1 cellular context compared by ENCODE assay signal in the genomic region with DNA sequence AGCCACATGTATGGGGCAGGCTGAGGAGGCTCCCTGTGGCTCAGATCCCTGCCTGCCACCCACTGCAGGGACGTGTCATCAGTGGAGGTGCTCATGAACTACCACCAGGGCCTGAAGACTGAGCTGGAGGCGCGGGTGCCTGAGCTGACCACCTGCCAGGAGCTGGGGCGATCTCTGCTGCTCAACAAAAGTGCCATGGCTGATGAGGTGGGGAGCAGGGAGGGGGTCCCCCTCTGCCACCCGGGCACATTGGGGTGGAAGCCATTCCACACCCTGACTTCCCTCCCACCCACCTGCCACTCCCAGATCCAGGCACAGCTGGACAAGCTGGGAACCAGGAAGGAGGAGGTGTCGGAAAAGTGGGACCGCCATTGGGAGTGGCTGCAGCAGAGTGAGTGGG.
TF ChIP-seq lines count a peak whose summit lies in the region.

No MANE protein-coding gene starts in this region.

TF ChIP-seq in HEK293, 187 proteins besides CTCF, POLR2A, EP300 and RAD21 (continued from another document):
- no peak for TF ChIP-seq ZNF654 (tag by site-specific recombination; IDR thresholded peaks at IDR 0.05; ENCODE audit: low read depth)
- TF ChIP-seq EGR2 (tag by site-specific recombination; IDR thresholded peaks at IDR 0.05; ENCODE audit: low read depth), result peak; percentile 55
- TF ChIP-seq ZIC2 (tag by site-specific recombination; IDR thresholded peaks at IDR 0.05), result peak; percentile 43; the same call in 1 of the 2 replicates
- TF ChIP-seq GLI4 (tag by site-specific recombination; IDR thresholded peaks at IDR 0.05), result no peak
- no peak for TF ChIP-seq ZNF76 (tag by site-specific recombination; IDR thresholded peaks at IDR 0.05; ENCODE audit: borderline replicate concordance, low read depth)
- no peak for TF ChIP-seq MZF1 (tag by site-specific recombination; IDR thresholded peaks at IDR 0.05; ENCODE audit: borderline replicate concordance)
- peak; percentile 63 for TF ChIP-seq ZFHX2 (tag by site-specific recombination; conservative IDR thresholded peaks at IDR 0.05)
- no peak for TF ChIP-seq ZBTB6 (tag by site-specific recombination; IDR thresholded peaks at IDR 0.05)
- no peak for TF ChIP-seq ZNF791 (tag by site-specific recombination; IDR thresholded peaks at IDR 0.05)
- TF ChIP-seq ZNF596 (tag by site-specific recombination; IDR thresholded peaks at IDR 0.05), result no peak
- TF ChIP-seq, protein P1, sequence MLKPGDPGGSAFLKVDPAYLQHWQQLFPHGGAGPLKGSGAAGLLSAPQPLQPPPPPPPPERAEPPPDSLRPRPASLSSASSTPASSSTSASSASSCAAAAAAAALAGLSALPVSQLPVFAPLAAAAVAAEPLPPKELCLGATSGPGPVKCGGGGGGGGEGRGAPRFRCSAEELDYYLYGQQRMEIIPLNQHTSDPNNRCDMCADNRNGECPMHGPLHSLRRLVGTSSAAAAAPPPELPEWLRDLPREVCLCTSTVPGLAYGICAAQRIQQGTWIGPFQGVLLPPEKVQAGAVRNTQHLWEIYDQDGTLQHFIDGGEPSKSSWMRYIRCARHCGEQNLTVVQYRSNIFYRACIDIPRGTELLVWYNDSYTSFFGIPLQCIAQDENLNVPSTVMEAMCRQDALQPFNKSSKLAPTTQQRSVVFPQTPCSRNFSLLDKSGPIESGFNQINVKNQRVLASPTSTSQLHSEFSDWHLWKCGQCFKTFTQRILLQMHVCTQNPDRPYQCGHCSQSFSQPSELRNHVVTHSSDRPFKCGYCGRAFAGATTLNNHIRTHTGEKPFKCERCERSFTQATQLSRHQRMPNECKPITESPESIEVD (tag by site-specific recombination; IDR thresholded peaks at IDR 0.05), result no peak
- TF ChIP-seq, protein P2, sequence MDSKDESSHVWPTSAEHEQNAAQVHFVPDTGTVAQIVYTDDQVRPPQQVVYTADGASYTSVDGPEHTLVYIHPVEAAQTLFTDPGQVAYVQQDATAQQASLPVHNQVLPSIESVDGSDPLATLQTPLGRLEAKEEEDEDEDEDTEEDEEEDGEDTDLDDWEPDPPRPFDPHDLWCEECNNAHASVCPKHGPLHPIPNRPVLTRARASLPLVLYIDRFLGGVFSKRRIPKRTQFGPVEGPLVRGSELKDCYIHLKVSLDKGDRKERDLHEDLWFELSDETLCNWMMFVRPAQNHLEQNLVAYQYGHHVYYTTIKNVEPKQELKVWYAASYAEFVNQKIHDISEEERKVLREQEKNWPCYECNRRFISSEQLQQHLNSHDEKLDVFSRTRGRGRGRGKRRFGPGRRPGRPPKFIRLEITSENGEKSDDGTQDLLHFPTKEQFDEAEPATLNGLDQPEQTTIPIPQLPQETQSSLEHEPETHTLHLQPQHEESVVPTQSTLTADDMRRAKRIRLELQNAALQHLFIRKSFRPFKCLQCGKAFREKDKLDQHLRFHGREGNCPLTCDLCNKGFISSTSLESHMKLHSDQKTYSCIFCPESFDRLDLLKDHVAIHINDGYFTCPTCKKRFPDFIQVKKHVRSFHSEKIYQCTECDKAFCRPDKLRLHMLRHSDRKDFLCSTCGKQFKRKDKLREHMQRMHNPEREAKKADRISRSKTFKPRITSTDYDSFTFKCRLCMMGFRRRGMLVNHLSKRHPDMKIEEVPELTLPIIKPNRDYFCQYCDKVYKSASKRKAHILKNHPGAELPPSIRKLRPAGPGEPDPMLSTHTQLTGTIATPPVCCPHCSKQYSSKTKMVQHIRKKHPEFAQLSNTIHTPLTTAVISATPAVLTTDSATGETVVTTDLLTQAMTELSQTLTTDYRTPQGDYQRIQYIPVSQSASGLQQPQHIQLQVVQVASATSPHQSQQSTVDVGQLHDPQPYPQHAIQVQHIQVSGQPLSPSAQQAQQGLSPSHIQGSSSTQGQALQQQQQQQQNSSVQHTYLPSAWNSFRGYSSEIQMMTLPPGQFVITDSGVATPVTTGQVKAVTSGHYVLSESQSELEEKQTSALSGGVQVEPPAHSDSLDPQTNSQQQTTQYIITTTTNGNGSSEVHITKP (tag by site-specific recombination; IDR thresholded peaks at IDR 0.05), result no peak
- TF ChIP-seq ZNF629 (tag by site-specific recombination; IDR thresholded peaks at IDR 0.05), result no peak
- TF ChIP-seq SP7 (tag by site-specific recombination; IDR thresholded peaks at IDR 0.05), result no peak
- no peak for TF ChIP-seq ZNF2 (tag by site-specific recombination; IDR thresholded peaks at IDR 0.05)
- TF ChIP-seq SCRT1 (tag by site-specific recombination; IDR thresholded peaks at IDR 0.05; ENCODE audit: borderline replicate concordance), result no peak
- no peak for TF ChIP-seq ZNF248 (tag by site-specific recombination; IDR thresholded peaks at IDR 0.05)
- TF ChIP-seq ZNF433 (tag by site-specific recombination; IDR thresholded peaks at IDR 0.05; ENCODE audit: low read depth), result no peak
- TF ChIP-seq ZNF768 (tag by site-specific recombination; IDR thresholded peaks at IDR 0.05), result no peak
- peak; percentile 49; the same call in 1 of the 2 replicates for TF ChIP-seq KLF1 (tag by site-specific recombination; IDR thresholded peaks at IDR 0.05)
- no peak for TF ChIP-seq ZNF837 (tag by site-specific recombination; IDR thresholded peaks at IDR 0.05)
- TF ChIP-seq KLF17 (tag by site-specific recombination; IDR thresholded peaks at IDR 0.05), result no peak
- peak; percentile 44; the same call in 1 of the 2 replicates for TF ChIP-seq GLIS1 (tag by site-specific recombination; IDR thresholded peaks at IDR 0.05)
